ENCODE assay signal across 12 cellular contexts in the genomic region with DNA sequence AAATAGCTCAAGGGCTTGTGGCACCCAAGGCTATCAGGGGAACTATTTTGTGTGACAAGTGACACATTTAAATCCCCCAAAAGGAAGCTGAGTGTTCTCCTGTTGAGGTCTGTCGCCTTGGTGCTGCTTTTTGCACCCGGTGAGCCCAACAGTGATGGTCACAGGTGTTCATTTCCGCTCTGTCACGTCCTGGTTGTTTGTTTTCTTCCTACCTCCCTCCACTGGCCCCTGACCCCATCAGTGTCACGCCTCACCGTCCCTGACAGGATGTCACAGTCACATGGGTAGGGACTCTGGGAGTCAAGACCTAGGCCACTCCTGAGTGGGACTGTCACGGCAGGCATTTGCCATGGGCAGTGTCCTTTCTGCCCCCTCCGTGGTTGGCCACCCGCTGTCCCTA. TPM values are rescaled to one million over a fixed set of nuclear protein-coding genes. Genes with fewer than 3 reads are reported as not detected.
DNase-seq lines count a peak whose midpoint lies in the region; ATAC-seq and TF ChIP-seq lines count a peak whose summit lies in the region.
"Had no signal": no experiment of that assay in that cellular context is flagged by ENCODE, and none has a peak within 500 bp of the region (broad histone marks: within the 10 kb centered on the region; RNA-seq: fewer than 3 reads in every experiment).

No MANE protein-coding gene starts in this region.

- H3K27ac ChIP-seq in substantia nigra (ENCODE audit: low read depth, low read length, poor library complexity, severe bottlenecking): peak overlapping the region; percentile 22
- H3K27ac ChIP-seq: WERI-Rb-1 had no signal

- no peaks in the 10 kb centered on the region for H3K9me3 Mint-ChIP-seq in activated CD4-positive, alpha-beta T cell treated with anti-CD3 and anti-CD28 coated beads for 36 hours (ENCODE audit: low read depth)
- peaks cover 6% of the 10 kb centered on the region for H3K9me3 Mint-ChIP-seq in glutamatergic neuron (ENCODE audit: unreplicated experiment)

- H3K4me3 Mint-ChIP-seq in activated CD4-positive, alpha-beta T cell treated with anti-CD3 and anti-CD28 coated beads for 36 hours: no peak overlapping the region
- H3K4me3 Mint-ChIP-seq in glutamatergic neuron (ENCODE audit: unreplicated experiment): peak overlapping the region; percentile 66

- CTCF ChIA-PET in activated CD4-positive, alpha-beta T cell treated with anti-CD3 and anti-CD28 coated beads for 36 hours (lab: Charles Lee): interaction anchor here (1.5 to 1.6 kb wide), 2 partner anchors 24 to 77 kb away, joined by 4 to 5 read pairs; no protein-coding TSS in a partner anchor

- TF ChIP-seq CTCF in glutamatergic neuron (IDR thresholded peaks at IDR 0.05; ENCODE audit: partially characterized antibody, unreplicated experiment): no peak

- DNase-seq in activated CD4-positive, alpha-beta T cell treated with anti-CD3 and anti-CD28 coated beads for 36 hours: peak; percentile 28
- DNase-seq in activated CD4-positive, alpha-beta T cell treated with anti-CD3 and anti-CD28 coated beads, Interleukin-2, amount 50 U/mL, for 4 hours: no peak
- DNase-seq in NCI-H69 (lab: John Stamatoyannopoulos, UW) (peak; percentile 50), glutamatergic neuron (no peak), substantia nigra (lab: John Stamatoyannopoulos, UW) (no peak), T1000 (lab: John Stamatoyannopoulos, UW) (no peak)
- DNase-seq: DMS79 treated with DMSO at 0.1 percent for 48 hours, WERI-Rb-1 had no signal

- intact Hi-C loops in activated CD4-positive, alpha-beta T cell treated with anti-CD3 and anti-CD28 coated beads for 36 hours (cut with DNase I, micrococcal nuclease): no loop called here

- H3K27me3 Mint-ChIP-seq in activated CD4-positive, alpha-beta T cell treated with anti-CD3 and anti-CD28 coated beads for 36 hours: no peaks in the 10 kb centered on the region
- peaks cover 2% of the 10 kb centered on the region for H3K27me3 Mint-ChIP-seq in glutamatergic neuron (ENCODE audit: unreplicated experiment)

- POLR2A ChIA-PET in activated CD4-positive, alpha-beta T cell treated with anti-CD3 and anti-CD28 coated beads for 36 hours (lab: Charles Lee): no interaction called here

- H3K27ac Mint-ChIP-seq in activated CD4-positive, alpha-beta T cell treated with anti-CD3 and anti-CD28 coated beads for 36 hours: no peak overlapping the region
- H3K27ac Mint-ChIP-seq in glutamatergic neuron (ENCODE audit: unreplicated experiment): no peak overlapping the region
- H3K27ac Mint-ChIP-seq: activated T-helper 2 cell treated with anti-CD3 and anti-CD28 coated beads, Interferon-gamma antibody, Interleukin-2, Interleukin-4, amounts not matched to agents 10 μg/mL and 5 μg/mL and 100 μg/mL, durations not matched to agents 14 hours and 24 hours and 36 hours had no signal

- peaks cover 67% of the 10 kb centered on the region for H3K4me1 Mint-ChIP-seq in activated CD4-positive, alpha-beta T cell treated with anti-CD3 and anti-CD28 coated beads for 36 hours
- peaks cover 52% of the 10 kb centered on the region for H3K4me1 Mint-ChIP-seq in glutamatergic neuron (ENCODE audit: low read depth, unreplicated experiment)

- ATAC-seq in activated CD4-positive, alpha-beta T cell treated with anti-CD3 and anti-CD28 coated beads for 36 hours: no peak
- ATAC-seq in GM18867 (IDR thresholded peaks at IDR 0.05; ENCODE audit: unreplicated experiment) (no peak), GM18498 (IDR thresholded peaks at IDR 0.05; ENCODE audit: unreplicated experiment) (no peak)
- ATAC-seq: A549 had no signal

- H3K36me3 Mint-ChIP-seq in activated CD4-positive, alpha-beta T cell treated with anti-CD3 and anti-CD28 coated beads for 36 hours (ENCODE audit: low read depth): no peaks in the 10 kb centered on the region
- H3K36me3 Mint-ChIP-seq in glutamatergic neuron (ENCODE audit: unreplicated experiment): no peaks in the 10 kb centered on the region

RNA-seq across cellular contexts. Expression of a gene that starts 11.2 kb away (rescaled TPM):
- 1 to 10 TPM; 5.6 to 5.8 TPM for total RNA-seq in activated CD4-positive, alpha-beta T cell treated with anti-CD3 and anti-CD28 coated beads for 36 hours
- total RNA-seq in glutamatergic neuron (ENCODE audit: unreplicated experiment): 27.9 TPM

Comparison
In these comparisons a context has a peak if more than half of its experiments do, and no peak if none do; other contexts are left out.
1. DNase-seq: peak in activated CD4-positive, alpha-beta T cell treated with anti-CD3 and anti-CD28 coated beads for 36 hours (single experiment) and NCI-H69 (single experiment); none in activated CD4-positive, alpha-beta T cell treated with anti-CD3 and anti-CD28 coated beads, Interleukin-2, amount 50 U/mL, for 4 hours (0 of 2), glutamatergic neuron (single experiment), substantia nigra (0 of 49) and T1000 (single experiment).